Comparison of ENCODE assay signal across 9 cellular contexts in genomic region chr12:57745485-57745881, GRCh38. TPM values are rescaled to one million over a fixed set of nuclear protein-coding genes. Genes with fewer than 3 reads are reported as not detected.
DNase-seq lines count a peak whose midpoint lies in the region; ATAC-seq, FAIRE-seq and TF ChIP-seq lines count a peak whose summit lies in the region.
"Had no signal": no experiment of that assay in that cellular context is flagged by ENCODE, and none has a peak within 500 bp of the region (broad histone marks: within the 10 kb centered on the region; RNA-seq: fewer than 3 reads in every experiment).

No MANE protein-coding gene starts in this region.

- peak overlapping the region; percentile 97 to 98 for H3K4ac ChIP-seq in mesenchymal stem cell (ENCODE audit: low read depth in 1 of 2, low read length in 2 of 2)

- H2AFZ ChIP-seq in mesenchymal stem cell (ENCODE audit: low read depth, low read length), result no peak overlapping the region

- CTCF ChIA-PET in A549 (lab: Yijun Ruan, JAX), result interaction anchor here (1.1 to 3.1 kb wide), 6 partner anchors 9 to 162 kb away, joined by 3 to 15 read pairs (median 10); partner anchors contain the start of gene TSFM

- H2BK12ac ChIP-seq in mesenchymal stem cell (ENCODE audit: low read length in 2 of 2), result peak overlapping the region in 1 of 2 experiments; percentile 61

- H2AK5ac ChIP-seq in mesenchymal stem cell (ENCODE audit: low read length, severe bottlenecking), result peak overlapping the region; percentile 81

- peak overlapping the region in 1 of 2 experiments; percentile 34 for H3K23ac ChIP-seq in mesenchymal stem cell (ENCODE audit: low read length in 2 of 2)

- peaks cover 45% of the 10 kb centered on the region for H3K36me3 ChIP-seq in HUES6 (ENCODE audit: control insufficient read depth, insufficient read depth, low read length)
- peaks cover 30% of the 10 kb centered on the region for H3K36me3 ChIP-seq in brain microvascular endothelial cell (replicated peaks)
- peaks cover 22 to 45% of the 10 kb centered on the region in 2 experiments for H3K36me3 ChIP-seq in mesenchymal stem cell (ENCODE audit: control insufficient read depth in 1 of 2, insufficient read depth in 2 of 2, low read depth in 1 of 2, low read length in 2 of 2)

- POLR2A ChIA-PET in A549 (lab: Yijun Ruan, JAX), result interaction anchor here (1.1 to 1.7 kb wide), 5 partner anchors 14 to 99 kb away, joined by 3 to 9 read pairs (median 6); partner anchors contain the start of genes EEF1AKMT3 and METTL1

- H3K4me2 ChIP-seq in A549, result peak overlapping the region; percentile 79
- H3K4me2 ChIP-seq in mesenchymal stem cell (ENCODE audit: low read length, poor library complexity, severe bottlenecking), result peak overlapping the region; percentile 79

- DNase-seq in A549 (ENCODE audit: low read depth in 1 of 2, low spot score in 1 of 2) (no peak), brain microvascular endothelial cell (no peak), mesenchymal stem cell (no peak), AML-193 (lab: John Stamatoyannopoulos, UW) (no peak), GDM1 (lab: John Stamatoyannopoulos, UW) (no peak)

- no peak overlapping the region for H2BK120ac ChIP-seq in mesenchymal stem cell (ENCODE audit: low read depth, low read length)

- peak overlapping the region; percentile 83 for H4K8ac ChIP-seq in mesenchymal stem cell (ENCODE audit: low read length)

- H3K9me3 ChIP-seq in A549, result no peaks in the 10 kb centered on the region
- H3K9me3 ChIP-seq in HUES6 (ENCODE audit: control insufficient read depth, insufficient read depth, low read depth, low read length), result no peaks in the 10 kb centered on the region
- no peaks in the 10 kb centered on the region for H3K9me3 ChIP-seq in mesenchymal stem cell (ENCODE audit: control insufficient read depth, low read length)

- TF ChIP-seq POLR2A in A549 (IDR thresholded peaks at IDR 0.05; ENCODE audit: low read length), result 0 out of 2 replicates have a peak, but pooled peaks have one; percentile 18

- peaks cover 35% of the 10 kb centered on the region for H3K27me3 ChIP-seq in HUES6 (ENCODE audit: control insufficient read depth, insufficient read depth, low read length)
- H3K27me3 ChIP-seq in brain microvascular endothelial cell (replicated peaks), result peaks cover 10% of the 10 kb centered on the region
- H3K27me3 ChIP-seq in mesenchymal stem cell (ENCODE audit: control insufficient read depth in 1 of 2, insufficient read depth in 1 of 2, low read length in 2 of 2), result peaks cover 21% of the 10 kb centered on the region in 2 experiments

- no peak for TF ChIP-seq RAD21 in A549 (conservative IDR thresholded peaks at IDR 0.05 in 1 of 2, IDR thresholded peaks at IDR 0.05 in 1 of 2)

- peak overlapping the region; percentile 92 for H4K91ac ChIP-seq in mesenchymal stem cell (ENCODE audit: low read length)

- peaks cover 11% of the 10 kb centered on the region for H3K79me1 ChIP-seq in mesenchymal stem cell (replicated peaks; ENCODE audit: low read length, poor library complexity, severe bottlenecking)

- H3K18ac ChIP-seq in mesenchymal stem cell (ENCODE audit: low read depth in 1 of 2, low read length in 2 of 2), result peak overlapping the region; percentile 76 to 78

- TF ChIP-seq CTCF in A549 (IDR thresholded peaks at IDR 0.05) (no peak), brain microvascular endothelial cell (IDR thresholded peaks at IDR 0.05; ENCODE audit: low read depth, low read length, missing control alignments) (no peak)

- peak overlapping the region in 1 of 2 experiments; percentile 37 for H3K14ac ChIP-seq in mesenchymal stem cell (ENCODE audit: low read length in 2 of 2)

- H3K4me3 ChIP-seq in A549 (peak overlapping the region; percentile 70), HUES6 (ENCODE audit: low read depth, low read length) (peak overlapping the region; percentile 91), brain microvascular endothelial cell (ENCODE audit: low read depth, low read length) (peak overlapping the region; percentile 84), mesenchymal stem cell (ENCODE audit: insufficient read depth in 1 of 2, low read depth in 1 of 2, low read length in 2 of 2) (peak overlapping the region; percentile 77 to 96)

- ATAC-seq in A549 (peak; percentile 20 to 26; a peak in 4 of 6 replicates), HG02588 (IDR thresholded peaks at IDR 0.05; ENCODE audit: unreplicated experiment) (no peak), HG02970 (IDR thresholded peaks at IDR 0.05; ENCODE audit: low FRiP score, unreplicated experiment) (no peak)

- peak overlapping the region; percentile 97 for H3K9ac ChIP-seq in HUES6 (ENCODE audit: low read length)
- H3K9ac ChIP-seq in mesenchymal stem cell (ENCODE audit: low read length), result peak overlapping the region; percentile 98

- no peak for FAIRE-seq in A549 (lab: Jason Lieb, UNC)
- FAIRE-seq: islet of Langerhans had no signal

- H3K4me1 ChIP-seq in A549 (peaks cover 13% of the 10 kb centered on the region; the same call in 2 of the 3 replicates), HUES6 (ENCODE audit: control insufficient read depth, insufficient read depth, low read length) (0 out of 2 replicates have a peak, but pooled peaks cover 5% of the 10 kb centered on the region), mesenchymal stem cell (ENCODE audit: control insufficient read depth, insufficient read depth, low read depth, low read length) (peaks cover 11% of the 10 kb centered on the region)

- WGBS in A549 (ENCODE audit: missing lambda C conversion rate), result 82% methylated on average over 8 of the region's 8 CpGs
- WGBS in mesenchymal stem cell, result 66% methylated on average over 8 of the region's 8 CpGs

- no peak for TF ChIP-seq EP300 in A549 (IDR thresholded peaks at IDR 0.05)

- H2BK5ac ChIP-seq in mesenchymal stem cell (ENCODE audit: low read depth, low read length, poor library complexity, severe bottlenecking), result no peak overlapping the region

- peak overlapping the region; percentile 93 to 98 for H3K27ac ChIP-seq in A549
- H3K27ac ChIP-seq in HUES6 (ENCODE audit: low read depth, low read length), result peak overlapping the region; percentile 97; the same call in 1 of the 2 replicates
- H3K27ac ChIP-seq in brain microvascular endothelial cell, result peak overlapping the region; percentile 99
- H3K27ac ChIP-seq in mesenchymal stem cell (ENCODE audit: low read length, poor library complexity, severe bottlenecking), result peak overlapping the region; percentile 51

- H2BK15ac ChIP-seq in mesenchymal stem cell (ENCODE audit: low read depth, poor library complexity, severe bottlenecking), result peak overlapping the region; percentile 41

- in situ Hi-C loops in brain microvascular endothelial cell (cut with HindIII; ENCODE audit: low pct_ligation_motif_present, low sequenced_read_pairs), result no loop called here

TF ChIP-seq in A549, 52 proteins besides CTCF, POLR2A, EP300 and RAD21 (continues in another document):
- TF ChIP-seq HOXA7 (CRISPR knock-in tag; IDR thresholded peaks at IDR 0.05) (0 out of 2 replicates have a peak, but pooled peaks have one; percentile 46), HES2 (IDR thresholded peaks at IDR 0.05) (no peak), FOSB (CRISPR knock-in tag; IDR thresholded peaks at IDR 0.05) (peak; percentile 47; the same call in 1 of the 2 replicates)

RNA-seq across cellular contexts. Expression of gene TSPAN31, which starts 0.6 kb away (rescaled TPM):
- polyA plus RNA-seq in A549 (2011; rRNA removed) (51.9 and 61.0 TPM in 2 replicates), A549 (2017; fragmentation: RNase III; extraction: RNeasy Plus Mini Kit Qiagen cat#74134 plus additional on column Dnase treatment) (20.6 to 27.1 TPM (median 22.8 TPM) in 3 replicates)
- polyA plus RNA-seq in A549 (2012; cell fraction: cytosol; rRNA removed), result 15.5 and 17.2 TPM in 2 replicates
- polyA plus RNA-seq in A549 (2012; cell fraction: nucleus; rRNA removed), result 11.0 and 15.4 TPM in 2 replicates
- polyA minus RNA-seq in A549 (2011; rRNA and poly(A)+ RNA removed), result 39.7 and 53.3 TPM in 2 replicates
- polyA plus RNA-seq in mesenchymal stem cell (2013, experiment 1 of 2), result 22.7 TPM
- polyA plus RNA-seq in mesenchymal stem cell (2013, experiment 2 of 2), result 23.2 TPM

RNA-seq across cellular contexts. Expression of gene CDK4, which starts 6.6 kb away (rescaled TPM):
- 226 and 289 TPM in 2 replicates for polyA plus RNA-seq in A549 (2011; rRNA removed)
- 345 and 419 TPM in 2 replicates for polyA plus RNA-seq in A549 (2012; cell fraction: cytosol; rRNA removed)
- 211 and 266 TPM in 2 replicates for polyA plus RNA-seq in A549 (2012; cell fraction: nucleus; rRNA removed)
- polyA plus RNA-seq in A549 (2017; fragmentation: RNase III; extraction: RNeasy Plus Mini Kit Qiagen cat#74134 plus additional on column Dnase treatment), result 226 to 255 TPM (median 229 TPM) in 3 replicates
- polyA minus RNA-seq in A549 (2011; rRNA and poly(A)+ RNA removed), result 187 and 240 TPM in 2 replicates
- polyA plus RNA-seq in mesenchymal stem cell (2013, experiment 1 of 2), result 168 TPM
- polyA plus RNA-seq in mesenchymal stem cell (2013, experiment 2 of 2), result 171 TPM

RNA-seq across cellular contexts. Expression of gene AGAP2, which starts 6.9 kb away (rescaled TPM):
- polyA plus RNA-seq in A549 (2011; rRNA removed), result 0.26 and 0.36 TPM in 2 replicates
- polyA plus RNA-seq in A549 (2012; cell fraction: cytosol; rRNA removed), result 0.17 and 0.30 TPM in 2 replicates
- polyA plus RNA-seq in A549 (2012; cell fraction: nucleus; rRNA removed), result 0.76 and 0.83 TPM in 2 replicates
- polyA plus RNA-seq in A549 (2017; fragmentation: RNase III; extraction: RNeasy Plus Mini Kit Qiagen cat#74134 plus additional on column Dnase treatment), result 0.21 to 0.45 TPM (median 0.28 TPM) in 3 replicates
- polyA minus RNA-seq in A549 (2011; rRNA and poly(A)+ RNA removed), result 0.58 and 0.74 TPM in 2 replicates
- 0.03 TPM for polyA plus RNA-seq in mesenchymal stem cell (2013, experiment 1 of 2)
- polyA plus RNA-seq in mesenchymal stem cell (2013, experiment 2 of 2), result 0.04 TPM

RNA-seq across cellular contexts. Expression of gene MARCHF9, which starts 9.4 kb away (rescaled TPM):
- polyA plus RNA-seq in A549 (2011; rRNA removed) (7.2 and 8.4 TPM in 2 replicates), A549 (2017; fragmentation: RNase III; extraction: RNeasy Plus Mini Kit Qiagen cat#74134 plus additional on column Dnase treatment) (4.7 to 6.8 TPM (median 5.9 TPM) in 3 replicates)
- polyA plus RNA-seq in A549 (2012; cell fraction: cytosol; rRNA removed), result 4.5 and 5.5 TPM in 2 replicates
- 7.2 and 7.3 TPM in 2 replicates for polyA plus RNA-seq in A549 (2012; cell fraction: nucleus; rRNA removed)
- polyA minus RNA-seq in A549 (2011; rRNA and poly(A)+ RNA removed), result 7.7 and 9.8 TPM in 2 replicates
- polyA plus RNA-seq in mesenchymal stem cell (2013, experiment 1 of 2), result 8.2 TPM
- polyA plus RNA-seq in mesenchymal stem cell (2013, experiment 2 of 2), result 8.2 TPM

RNA-seq across cellular contexts. Expression of gene CYP27B1, which starts 21.4 kb away (rescaled TPM):
- 1.8 and 1.9 TPM in 2 replicates for polyA plus RNA-seq in A549 (2011; rRNA removed)
- 2.6 and 3.0 TPM in 2 replicates for polyA plus RNA-seq in A549 (2012; cell fraction: cytosol; rRNA removed)
- 22.0 and 26.2 TPM in 2 replicates for polyA plus RNA-seq in A549 (2012; cell fraction: nucleus; rRNA removed)
- 1.9 to 2.9 TPM (median 2.3 TPM) in 3 replicates for polyA plus RNA-seq in A549 (2017; fragmentation: RNase III; extraction: RNeasy Plus Mini Kit Qiagen cat#74134 plus additional on column Dnase treatment)
- 1.5 and 2.0 TPM in 2 replicates for polyA minus RNA-seq in A549 (2011; rRNA and poly(A)+ RNA removed)
- polyA plus RNA-seq in mesenchymal stem cell (2013, experiment 1 of 2), result 0.32 TPM
- 0.29 TPM for polyA plus RNA-seq in mesenchymal stem cell (2013, experiment 2 of 2)

Comparison
In these comparisons a context has a peak if more than half of its experiments do, and no peak if none do; other contexts are left out.
1. ATAC-seq: peak in A549 (2 of 2); none in HG02588 (single experiment) and HG02970 (single experiment).
2. Peak in every context shown above with its lines, with median percentiles within 50 percentile points of each other: H3K27ac ChIP-seq and H3K4me3 ChIP-seq.